ENCODE assay signal across 11 cellular contexts in the genomic region with DNA sequence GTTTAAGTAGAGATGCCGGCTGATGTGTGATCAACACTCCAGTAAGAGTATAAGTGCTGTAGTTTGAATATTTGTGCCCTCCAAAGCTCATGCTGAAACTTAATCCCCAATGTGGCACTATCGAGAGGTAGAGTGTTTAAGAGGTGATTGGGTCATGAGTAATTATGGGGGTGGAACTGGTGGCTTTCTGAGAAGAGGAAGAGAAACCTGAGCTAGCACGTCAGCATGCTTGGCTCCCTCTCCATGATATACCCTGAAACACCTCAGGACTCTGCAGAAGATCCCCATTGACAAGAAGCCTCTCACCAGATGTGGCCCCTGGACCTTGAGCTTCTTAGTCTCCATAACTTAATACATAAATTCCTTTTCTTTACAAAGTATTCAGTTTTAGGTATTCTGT.
DNase-seq lines count a peak whose midpoint lies in the region; ATAC-seq and TF ChIP-seq lines count a peak whose summit lies in the region.
"Had no signal": no experiment of that assay in that cellular context is flagged by ENCODE, and none has a peak within 500 bp of the region (broad histone marks: within the 10 kb centered on the region; RNA-seq: fewer than 3 reads in every experiment).

No MANE protein-coding gene starts in this region.

- TF ChIP-seq CTCF in GM10248 (IDR thresholded peaks at IDR 0.05; ENCODE audit: control extremely low read depth, extremely low read depth, low read depth, missing control alignments), result no peak

- DNase-seq in GM10248 (ENCODE audit: extremely low spot score) (peak; percentile 29), NCI-H2107 (lab: John Stamatoyannopoulos, UW) (peak; percentile 0), NCI-H2171 (lab: John Stamatoyannopoulos, UW) (no peak), GOT3 (lab: John Stamatoyannopoulos, UW) (no peak)
- DNase-seq in activated T-cell treated with anti-CD3 and anti-CD28 coated beads, Interleukin-2, amount 50 U/mL, for 1 hour, result no peak
- DNase-seq: amygdala, small intestine, WERI-Rb-1 had no signal

- peak; percentile 95 for ATAC-seq in GM19452 (IDR thresholded peaks at IDR 0.05; ENCODE audit: unreplicated experiment)
- peak; percentile 92 for ATAC-seq in HG03039 (IDR thresholded peaks at IDR 0.05; ENCODE audit: unreplicated experiment)
- ATAC-seq in GM19455 (IDR thresholded peaks at IDR 0.05; ENCODE audit: unreplicated experiment), result no peak

- POLR2A ChIA-PET in GM10248 (lab: Yijun Ruan, JAX), result no interaction called here

- CTCF ChIA-PET in GM10248 (lab: Yijun Ruan, JAX), result interaction anchor here (1.5 kb wide), 1 partner anchor 20 kb away, joined by 5 read pairs; no protein-coding TSS in a partner anchor

Comparison
In these comparisons a context has a peak if more than half of its experiments do, and no peak if none do; other contexts are left out.
1. DNase-seq: peak in GM10248 (single experiment) and NCI-H2107 (single experiment); none in activated T-cell treated with anti-CD3 and anti-CD28 coated beads, Interleukin-2, amount 50 U/mL, for 1 hour (single experiment), NCI-H2171 (single experiment) and GOT3 (single experiment).